Comparison of ENCODE assay signal across 8 cellular contexts in the genomic region with DNA sequence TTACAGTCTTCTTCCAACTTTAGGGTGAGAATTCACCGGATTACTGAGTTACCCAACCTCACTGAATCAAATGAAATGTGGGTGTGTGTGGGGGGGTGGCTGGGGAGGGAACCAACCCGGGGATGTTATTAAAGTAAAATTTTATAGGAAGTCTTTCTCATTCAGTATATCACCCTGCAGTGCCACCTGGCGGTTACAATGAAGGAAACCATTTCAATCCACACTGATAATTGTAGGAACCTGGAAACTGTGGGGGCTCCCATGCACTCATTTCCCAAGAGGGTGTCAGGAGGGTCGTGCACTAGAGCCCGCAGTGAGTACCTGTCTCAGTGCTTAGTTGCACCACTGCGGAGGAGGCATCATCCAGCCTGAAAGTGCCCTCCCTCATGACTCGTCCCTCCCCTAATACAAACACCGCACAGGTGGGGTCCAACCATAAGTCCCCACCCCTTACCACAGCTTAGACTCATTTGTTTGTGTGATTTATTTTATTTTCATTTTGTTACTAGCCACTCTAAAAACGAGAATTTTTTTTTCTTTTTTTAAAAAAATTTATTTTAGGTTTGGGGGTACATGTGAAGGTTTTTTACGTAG. TPM values are rescaled to one million over a fixed set of nuclear protein-coding genes. Genes with fewer than 3 reads are reported as not detected.
DNase-seq lines count a peak whose midpoint lies in the region; ATAC-seq, FAIRE-seq and TF ChIP-seq lines count a peak whose summit lies in the region.

No MANE protein-coding gene starts in this region.

- H3K27me3 Mint-ChIP-seq in T-cell, result peaks cover 8 to 31% of the 10 kb centered on the region in 2 donors

- no peak overlapping the region for H3K27ac Mint-ChIP-seq in T-cell

- POLR2A ChIA-PET in T-cell (lab: Charles Lee), result no interaction called here

- ATAC-seq in T-cell (replicated peaks in 1 of 4) (no peak), left lobe of liver (peak; percentile 75), HG03097 (IDR thresholded peaks at IDR 0.05; ENCODE audit: low FRiP score, unreplicated experiment) (no peak)

- no peaks in the 10 kb centered on the region for H3K36me3 Mint-ChIP-seq in T-cell

- no peak overlapping the region for H3K4me3 Mint-ChIP-seq in T-cell

- no peak overlapping the region for H3K4me3 ChIP-seq in cardiac fibroblast (replicated peaks in 1 of 2; ENCODE audit: low read depth in 2 of 2, low read length in 2 of 2)

- CTCF ChIA-PET in T-cell (lab: Charles Lee), result interaction anchor here (0.6 to 1.0 kb wide), 5 partner anchors 30 to 1361 kb away, joined by 4 to 6 read pairs (median 4); no protein-coding TSS in a partner anchor

- H3K4me1 Mint-ChIP-seq in T-cell, result no peaks in the 10 kb centered on the region

- no peak for TF ChIP-seq POLR2A in GM12891 (IDR thresholded peaks at IDR 0.05; ENCODE audit: low read depth, low read length)

- no peaks in the 10 kb centered on the region for H3K9me3 Mint-ChIP-seq in T-cell

- peak; percentile 47 for TF ChIP-seq CTCF in cardiac fibroblast (IDR thresholded peaks at IDR 0.05; ENCODE audit: low read depth, low read length)

- DNase-seq in EL (peak; percentile 45), LHCN-M2 (ENCODE audit: low read depth) (peak; percentile 36), T-cell (peak in 23 of 34 experiments; percentile 1 to 37 (median 11)), cardiac fibroblast (ENCODE audit: low read depth in 2 of 2) (peak; percentile 47 to 49), left lobe of liver (ENCODE audit: low spot score) (peak; percentile 53), GM12891 (ENCODE audit: insufficient read length, low spot score) (no peak)
- DNase-seq in stimulated activated CD8-positive, alpha-beta memory T cell treated with anti-CD3 and anti-CD28 coated beads, Interleukin-15, amount 100 ng/mL, for 48 hours (ENCODE audit: low read depth in 2 of 2), result peak; percentile 3 to 8

- FAIRE-seq in GM12891 (lab: Jason Lieb, UNC), result no peak

TF ChIP-seq in GM12891, 5 proteins besides CTCF, POLR2A, EP300 and RAD21:
- TF ChIP-seq SPI1 (IDR thresholded peaks at IDR 0.05; ENCODE audit: low read depth, low read length), result no peak
- no peak for TF ChIP-seq POLR2AphosphoS5 (IDR thresholded peaks at IDR 0.05; ENCODE audit: low read depth, low read length)
- no peak for TF ChIP-seq POU2F2 (IDR thresholded peaks at IDR 0.05; ENCODE audit: low read depth, low read length)
- no peak for TF ChIP-seq TAF1 (IDR thresholded peaks at IDR 0.05; ENCODE audit: low read depth, low read length)
- TF ChIP-seq PAX5 (IDR thresholded peaks at IDR 0.05; ENCODE audit: insufficient read depth, low read length, severe bottlenecking), result no peak

RNA-seq across cellular contexts. Expression of a gene that starts 29.1 kb away (rescaled TPM):
- total RNA-seq in LHCN-M2 (2014; rRNA removed), result 0.06 and 0.11 TPM in 2 replicates
- polyA plus RNA-seq in LHCN-M2 (2012), result 0.06 TPM
- total RNA-seq in T-cell, result not detected
- total RNA-seq in left lobe of liver, result not detected
- polyA plus RNA-seq in GM12891 (2012; ENCODE audit: low read depth, missing spikeins), result not detected
